Comparison of ENCODE assay signal across 14 cellular contexts in genomic region chr12:9319044-9319841, GRCh38.
DNase-seq lines count a peak whose midpoint lies in the region; ATAC-seq, FAIRE-seq and TF ChIP-seq lines count a peak whose summit lies in the region.
"Had no signal": no experiment of that assay in that cellular context is flagged by ENCODE, and none has a peak within 500 bp of the region (broad histone marks: within the 10 kb centered on the region; RNA-seq: fewer than 3 reads in every experiment).

No MANE protein-coding gene starts in this region.

- TF ChIP-seq RAD21 in liver (IDR thresholded peaks at IDR 0.05) = peak; percentile 52 to 67

- no peaks in the 10 kb centered on the region for H3K9me3 ChIP-seq in liver (ENCODE audit: control insufficient read depth in 4 of 4, low read length in 3 of 4)
- H3K9me3 ChIP-seq: psoas muscle, thyroid gland had no signal

- H3K27me3 ChIP-seq in liver (ENCODE audit: control insufficient read depth in 4 of 4, insufficient read depth in 4 of 4, low read length in 3 of 4) = no peaks in the 10 kb centered on the region
- H3K27me3 ChIP-seq: hepatocyte, thyroid gland had no signal

- in situ Hi-C loops in SK-MEL-5 (cut with HindIII; ENCODE audit: low pct_unique_long_range_greater_than_20kb, low sequenced_read_pairs) = no loop called here

- H3K27ac ChIP-seq in C4-2B = no peak overlapping the region
- no peak overlapping the region for H3K27ac ChIP-seq in liver (ENCODE audit: low read depth in 1 of 2, low read length in 2 of 2)
- H3K27ac ChIP-seq: hepatocyte, psoas muscle, thyroid gland had no signal

- TF ChIP-seq CTCF in C4-2B (conservative IDR thresholded peaks at IDR 0.05) (peak; percentile 14), liver (IDR thresholded peaks at IDR 0.05; ENCODE audit: low read depth, low read length, missing input control) (no peak)

- no peak for FAIRE-seq in GM19239 (lab: Jason Lieb, UNC)

- ATAC-seq in GM18868 (IDR thresholded peaks at IDR 0.05; ENCODE audit: unreplicated experiment) = peak; percentile 18
- ATAC-seq: Panc1, psoas muscle had no signal

- no peaks in the 10 kb centered on the region for H3K36me3 ChIP-seq in liver (ENCODE audit: control insufficient read depth in 4 of 4, insufficient read depth in 3 of 4, low read depth in 1 of 4, low read length in 3 of 4)
- H3K36me3 ChIP-seq: thyroid gland had no signal

- H3K4me3 ChIP-seq in liver (ENCODE audit: low read depth in 1 of 3, low read length in 3 of 3) = no peak overlapping the region
- H3K4me3 ChIP-seq: hepatocyte, psoas muscle, thyroid gland had no signal

- WGBS in liver = 81% methylated on average over 8 of the region's 8 CpGs

- H3K4me1 ChIP-seq in liver (ENCODE audit: control insufficient read depth in 4 of 4, insufficient read depth in 4 of 4, low read length in 3 of 4) = no peaks in the 10 kb centered on the region
- H3K4me1 ChIP-seq: psoas muscle, thyroid gland had no signal

- H3K9ac ChIP-seq in liver (ENCODE audit: low read depth in 1 of 2, low read length in 2 of 2) = no peak overlapping the region

- peak; percentile 61 for DNase-seq in SK-MEL-5 (ENCODE audit: low read depth, low spot score)
- DNase-seq in central memory CD4-positive, alpha-beta T cell = no peak
- no peak for DNase-seq in GM19239 (ENCODE audit: insufficient read length, low spot score)
- DNase-seq in activated gamma-delta T cell (lab: John Stamatoyannopoulos, UW) = no peak
- no peak for DNase-seq in OCI-M1 (lab: John Stamatoyannopoulos, UW)
- DNase-seq: activated effector memory CD4-positive, alpha-beta T cell treated with anti-CD3 and anti-CD28 coated beads, Interleukin-2, amount 50 U/mL, for 16 hours; Calu3; psoas muscle; thyroid gland had no signal

TF ChIP-seq in liver, 16 proteins besides CTCF, POLR2A, EP300 and RAD21:
- TF ChIP-seq REST (IDR thresholded peaks at IDR 0.05) (no peak), SP1 (IDR thresholded peaks at IDR 0.05) (no peak), EGR1 (IDR thresholded peaks at IDR 0.05; ENCODE audit: low read depth in 2 of 2) (no peak), ZBTB33 (IDR thresholded peaks at IDR 0.05) (no peak), JUND (IDR thresholded peaks at IDR 0.05) (no peak)
